In genomic region chr14:68820999-68821683, GRCh38 we compare ENCODE assay signal across 9 cellular contexts. TPM values are rescaled to one million over a fixed set of nuclear protein-coding genes. Genes with fewer than 3 reads are reported as not detected.
DNase-seq lines count a peak whose midpoint lies in the region; ATAC-seq, FAIRE-seq and TF ChIP-seq lines count a peak whose summit lies in the region.
"Had no signal": no experiment of that assay in that cellular context is flagged by ENCODE, and none has a peak within 500 bp of the region (broad histone marks: within the 10 kb centered on the region; RNA-seq: fewer than 3 reads in every experiment).

No MANE protein-coding gene starts in this region.

- H2AFZ ChIP-seq in K562 (ENCODE audit: low read depth, low read length) = no peak overlapping the region

- H3K4me1 ChIP-seq in right atrium auricular region (peaks cover 0 to 16% of the 10 kb centered on the region in 2 donors), heart right ventricle (peaks cover 0 to 39% (median 14%) of the 10 kb centered on the region in 9 donors), K562 (replicated peaks in 1 of 2; ENCODE audit: control insufficient read depth in 2 of 2, insufficient read depth in 2 of 2, low read length in 2 of 2) (peaks cover 15 to 25% of the 10 kb centered on the region in 2 experiments; a peak in 4 of 5 replicates)

- no peak for FAIRE-seq in K562 (lab: Jason Lieb, UNC)
- no peak for FAIRE-seq in urothelium cell line (lab: Jason Lieb, UNC)

- H3K36me3 ChIP-seq in right atrium auricular region (no peaks in the 10 kb centered on the region), heart right ventricle (no peaks in the 10 kb centered on the region), K562 (ENCODE audit: control insufficient read depth, insufficient read depth, low read length) (no peaks in the 10 kb centered on the region)
- H3K36me3 ChIP-seq: prostate gland had no signal

- H3K27me3 Mint-ChIP-seq in type B pancreatic cell = no peaks in the 10 kb centered on the region

- H3K9me1 ChIP-seq in K562 (ENCODE audit: control insufficient read depth, insufficient read depth, low read length) = no peaks in the 10 kb centered on the region

- H3K79me2 ChIP-seq in K562 (ENCODE audit: control insufficient read depth, insufficient read depth, low read length) = 0 out of 3 replicates have a peak, but pooled peaks cover under 1% of the 10 kb centered on the region

- ATAC-seq in heart right ventricle (no peak), HG02981 (IDR thresholded peaks at IDR 0.05; ENCODE audit: unreplicated experiment) (peak; percentile 23), K562 (no peak)

- POLR2A ChIA-PET in K562 (lab: Yijun Ruan, JAX) = interaction anchor here (0.7 kb wide), 1 partner anchor 244 kb away, joined by 3 read pairs; no protein-coding TSS in a partner anchor

- no peak overlapping the region for H3K4me3 Mint-ChIP-seq in type B pancreatic cell

- TF ChIP-seq POLR2A in K562 (conservative IDR thresholded peaks at IDR 0.05) = no peak

- H3K27me3 ChIP-seq in right atrium auricular region (no peaks in the 10 kb centered on the region), heart right ventricle (no peaks in the 10 kb centered on the region), K562 (ENCODE audit: control insufficient read depth in 2 of 2, insufficient read depth in 2 of 2, low read length in 2 of 2) (no peaks in the 10 kb centered on the region)

- H4K20me1 ChIP-seq in K562 (replicated peaks; ENCODE audit: control insufficient read depth, insufficient read depth, low read length) = no peaks in the 10 kb centered on the region

- intact Hi-C loops in heart right ventricle (cut with DNase I) (loop anchor here in 6 of 10 donors (5.0 to 10.0 kb wide), 7 partner anchors 879 to 986 kb away; no protein-coding TSS in a partner anchor), K562 (cut with micrococcal nuclease) (no loop called here)

- DNase-seq in right atrium auricular region (ENCODE audit: low spot score) (peak; percentile 56), heart right ventricle (no peak), K562 (ENCODE audit: extremely low read depth in 1 of 4, low spot score in 3 of 4) (no peak), type B pancreatic cell (ENCODE audit: extremely low spot score, unreplicated experiment) (peak; percentile 69), A172 (ENCODE audit: low spot score) (no peak), urothelium cell line (ENCODE audit: low spot score) (no peak)
- no peak for DNase-seq in activated CD8-positive, alpha-beta memory T cell treated with anti-CD3 and anti-CD28 coated beads for 24 hours

- TF ChIP-seq EP300 in K562 (IDR thresholded peaks at IDR 0.05; ENCODE audit: low read length) = no peak

- H3K9ac ChIP-seq in K562 (ENCODE audit: insufficient read depth in 1 of 2, low read depth in 2 of 2, low read length in 2 of 2) = peak overlapping the region in 1 of 2 experiments; percentile 15; a peak in 1 of 4 replicates

- H3K4me1 Mint-ChIP-seq in type B pancreatic cell (ENCODE audit: unreplicated experiment) = peaks cover 46% of the 10 kb centered on the region

- H3K4me2 ChIP-seq in K562 (ENCODE audit: insufficient read depth, low read length) = no peak overlapping the region

- BruUV-seq in K562 (replicated peaks; lab: Mats Ljungman, UMichigan) = no TSS peak

- TF ChIP-seq CTCF in right atrium auricular region (IDR thresholded peaks at IDR 0.05) (no peak), heart right ventricle (IDR thresholded peaks at IDR 0.05) (no peak), K562 (IDR thresholded peaks at IDR 0.05 in 2 of 3, conservative IDR thresholded peaks at IDR 0.05 in 1 of 3; ENCODE audit: insufficient read depth in 2 of 3, low read depth in 1 of 3, low read length in 3 of 3) (no peak), type B pancreatic cell (conservative IDR thresholded peaks at IDR 0.05) (no peak)

- 91 to 92% methylated on average over 18 of the region's 18 CpGs for WGBS in heart right ventricle, 2 donors
- 90% methylated on average over 7 of the region's 18 CpGs for WGBS in K562 (ENCODE audit: insufficient coverage, low coverage, missing lambda C conversion rate)

- TF ChIP-seq RAD21 in K562 (CRISPR knock-in tag; conservative IDR thresholded peaks at IDR 0.05 in 1 of 2, IDR thresholded peaks at IDR 0.05 in 1 of 2) = no peak

- no peaks in the 10 kb centered on the region for H3K9me3 Mint-ChIP-seq in type B pancreatic cell

- no peak overlapping the region for H3K27ac ChIP-seq in right atrium auricular region
- H3K27ac ChIP-seq in heart right ventricle = peak overlapping the region in 1 of 10 donors; percentile 10
- H3K27ac ChIP-seq in K562 (ENCODE audit: extremely low read depth, low read depth, low read length) = no peak overlapping the region
- H3K27ac ChIP-seq: prostate gland had no signal

- peak overlapping the region; percentile 94 for H3K27ac Mint-ChIP-seq in type B pancreatic cell

- H3K4me3 ChIP-seq in right atrium auricular region (no peak overlapping the region), heart right ventricle (no peak overlapping the region), K562 (no peak overlapping the region)
- H3K4me3 ChIP-seq: prostate gland had no signal

- H3K9me3 ChIP-seq in right atrium auricular region (no peaks in the 10 kb centered on the region), heart right ventricle (no peaks in the 10 kb centered on the region), K562 (replicated peaks; ENCODE audit: control insufficient read depth, insufficient read depth, low read depth, low read length) (no peaks in the 10 kb centered on the region)
- H3K9me3 ChIP-seq: prostate gland had no signal

- in situ Hi-C loops in K562 (cut with MboI) = loop anchor here (10.0 kb wide), 2 partner anchors 576 to 886 kb away; no protein-coding TSS in a partner anchor

- CTCF ChIA-PET in K562 (lab: Yijun Ruan, JAX; ENCODE audit: low intra/inter-chr PET ratio) = no interaction called here

- H3K36me3 Mint-ChIP-seq in type B pancreatic cell = no peaks in the 10 kb centered on the region

TF ChIP-seq in K562, 482 proteins besides CTCF, POLR2A, EP300 and RAD21:
- peak; percentile 75 for TF ChIP-seq PRDM10 (IDR thresholded peaks at IDR 0.05; ENCODE audit: partially characterized antibody)
- no peak for TF ChIP-seq ZNF212 (CRISPR knock-in tag; IDR thresholded peaks at IDR 0.05)
TF ChIP-seq in K562: peak in this region for 1.

RNA-seq across cellular contexts. Expression of gene ZFP36L1, which starts 28.3 kb away (rescaled TPM):
- total RNA-seq in right atrium auricular region = 100 to 1,000 TPM in 1 of 2 donors, 10 to 100 TPM in 1; 66.6 to 276 TPM
- 100 to 1,000 TPM in 2 of 10 donors, 10 to 100 TPM in 8; 46.5 to 127 (median 55.3) TPM for total RNA-seq in heart right ventricle
- 10 to 100 TPM; 40.8 to 41.1 TPM for polyA plus RNA-seq in heart right ventricle
- 11.8 and 14.3 TPM in 2 replicates for total RNA-seq in K562 (2011; cell fraction: chromatin; rRNA removed; ENCODE audit: low replicate concordance)
- 10.0 and 12.0 TPM in 2 replicates for total RNA-seq in K562 (2011; cell fraction: nucleolus; rRNA removed)
- 10.0 and 20.1 TPM in 2 replicates for total RNA-seq in K562 (2011; cell fraction: nucleoplasm; rRNA removed)
- 5.3 and 6.2 TPM in 2 replicates for total RNA-seq in K562 (2014; rRNA removed)
- total RNA-seq in K562 (2014; rRNA removed; fragmentation: Illumina TruSeq; extraction: Trizol) = 3.2 and 4.0 TPM in 2 replicates
- total RNA-seq in K562 (2015; rRNA removed; fragmentation: Illumina TruSeq; extraction: Trizol) = 3.7 and 3.8 TPM in 2 replicates
- total RNA-seq in K562 (2021) = 26.6 and 27.2 TPM in 2 replicates
- polyA plus RNA-seq in K562 (2011; rRNA removed) = 3.7 and 6.6 TPM in 2 replicates
- 10.0 and 19.9 TPM in 2 replicates for polyA plus RNA-seq in K562 (2011; cell fraction: cytosol; rRNA removed)
- 14.4 and 33.2 TPM in 2 replicates for polyA plus RNA-seq in K562 (2011; cell fraction: nucleus; rRNA removed)
- 9.5 and 18.5 TPM in 2 replicates for polyA plus RNA-seq in K562 (2012)
- polyA plus RNA-seq in K562 (2014; fragmentation: Illumina TruSeq; extraction: Trizol) = 13.7 and 15.5 TPM in 2 replicates
- polyA plus RNA-seq in K562 (2014; fragmentation: Nextera tagmentation; extraction: Ambion mirVana) = 1 to 10 TPM; 1.3 to 3.2 TPM
- 11.1 and 11.7 TPM in 2 replicates for polyA plus RNA-seq in K562 (2014; rRNA removed)
- polyA minus RNA-seq in K562 (2011; rRNA and poly(A)+ RNA removed) = 3.1 TPM in 2 replicates
- polyA minus RNA-seq in K562 (2011; cell fraction: cytosol; rRNA and poly(A)+ RNA removed) = 15.1 and 34.9 TPM in 2 replicates
- 9.0 and 10.3 TPM in 2 replicates for polyA minus RNA-seq in K562 (2011; cell fraction: nucleus; rRNA and poly(A)+ RNA removed)
- total RNA-seq in type B pancreatic cell (ENCODE audit: low replicate concordance) = 457 and 564 TPM in 2 replicates
- total RNA-seq in A172 (2014; rRNA removed; shearing (Covaris generic)) = 39.7 and 49.7 TPM in 2 replicates

Comparison
In these comparisons a context has a peak if more than half of its experiments do, and no peak if none do; other contexts are left out.
1. DNase-seq: peak in right atrium auricular region (single experiment) and type B pancreatic cell (single experiment); none in heart right ventricle (0 of 2), K562 (0 of 4), A172 (single experiment), urothelium cell line (single experiment) and activated CD8-positive, alpha-beta memory T cell treated with anti-CD3 and anti-CD28 coated beads for 24 hours (single experiment).